ENCODE assay signal across 8 cellular contexts in genomic region chr12:118359541-118359915, GRCh38. TPM values are rescaled to one million over a fixed set of nuclear protein-coding genes. Genes with fewer than 3 reads are reported as not detected.
DNase-seq lines count a peak whose midpoint lies in the region; ATAC-seq and TF ChIP-seq lines count a peak whose summit lies in the region.

No MANE protein-coding gene starts in this region.

- H3K27ac ChIP-seq in Panc1 (ENCODE audit: low read length) (peak overlapping the region; percentile 89; the same call in 1 of the 2 replicates), vagina (peak overlapping the region; percentile 15)
- peak overlapping the region; percentile 60 for H3K27ac ChIP-seq in effector memory CD4-positive, alpha-beta T cell (ENCODE audit: insufficient read depth, low read length, poor library complexity, severe bottlenecking)

- peak; percentile 35 for DNase-seq in stimulated activated CD4-positive, alpha-beta T cell treated with anti-CD3 and anti-CD28 coated beads, Interleukin-15, amount 100 ng/mL, for 24 hours
- DNase-seq in stimulated activated CD4-positive, alpha-beta T cell treated with anti-CD3 and anti-CD28 coated beads, Interleukin-2, amount 100 ng/mL, for 48 hours: no peak
- DNase-seq in Panc1 (ENCODE audit: low read depth, low spot score) (no peak), vagina (ENCODE audit: extremely low spot score in 2 of 2) (no peak), GM03348 (ENCODE audit: low spot score) (no peak)
- DNase-seq in effector memory CD4-positive, alpha-beta T cell: no peak

- H3K9me3 ChIP-seq in Panc1 (ENCODE audit: control insufficient read depth, insufficient read depth, low read depth, low read length) (no peaks in the 10 kb centered on the region), vagina (no peaks in the 10 kb centered on the region)
- no peaks in the 10 kb centered on the region for H3K9me3 ChIP-seq in effector memory CD4-positive, alpha-beta T cell (ENCODE audit: control insufficient read depth, low read length)

- H3K4me3 ChIP-seq in Panc1 (ENCODE audit: low read depth in 2 of 2, low read length in 2 of 2) (no peak overlapping the region), vagina (no peak overlapping the region)
- peak overlapping the region; percentile 52 for H3K4me3 ChIP-seq in effector memory CD4-positive, alpha-beta T cell (ENCODE audit: insufficient read depth, low read depth, low read length, poor library complexity, severe bottlenecking)

- POLR2A ChIA-PET in Panc1 (lab: Charles Lee): interaction anchor here (0.5 kb wide), 1 partner anchor 14 kb away, joined by 4 read pairs; no protein-coding TSS in a partner anchor

- in situ Hi-C loops in Panc1 (cut with HindIII; ENCODE audit: low pct_unique_long_range_greater_than_20kb, low sequenced_read_pairs): no loop called here

- no TSS peak for BruUV-seq in Panc1 (replicated peaks; lab: Mats Ljungman, UMichigan)

- no peak for TF ChIP-seq CTCF in Panc1 (IDR thresholded peaks at IDR 0.05)
- TF ChIP-seq CTCF in vagina (IDR thresholded peaks at IDR 0.05): no peak

- H3K27me3 ChIP-seq in Panc1 (ENCODE audit: control insufficient read depth, insufficient read depth, low read length) (no peaks in the 10 kb centered on the region), vagina (no peaks in the 10 kb centered on the region)
- H3K27me3 ChIP-seq in effector memory CD4-positive, alpha-beta T cell (replicated peaks; ENCODE audit: control insufficient read depth, insufficient read depth, low read length, poor library complexity, severe bottlenecking): no peaks in the 10 kb centered on the region

- intact Hi-C loops in Panc1 (cut with micrococcal nuclease; ENCODE audit: unreplicated experiment): no loop called here
- intact Hi-C loops in vagina (cut with DNase I): no loop called here

- H3K4me1 ChIP-seq in Panc1 (ENCODE audit: control insufficient read depth, insufficient read depth, low read length) (peaks cover 46% of the 10 kb centered on the region), vagina (peaks cover 24% of the 10 kb centered on the region)
- H3K4me1 ChIP-seq in effector memory CD4-positive, alpha-beta T cell (ENCODE audit: control insufficient read depth, insufficient read depth, low read length, poor library complexity, severe bottlenecking): peaks cover 14% of the 10 kb centered on the region

- TF ChIP-seq POLR2A in vagina (IDR thresholded peaks at IDR 0.05): no peak

- ATAC-seq in Panc1 (no peak), HG02870 (IDR thresholded peaks at IDR 0.05; ENCODE audit: unreplicated experiment) (no peak), GM21447 (IDR thresholded peaks at IDR 0.05; ENCODE audit: unreplicated experiment) (no peak)

- no peaks in the 10 kb centered on the region for H3K36me3 ChIP-seq in Panc1 (ENCODE audit: control insufficient read depth, insufficient read depth, low read length)
- peaks cover 3% of the 10 kb centered on the region for H3K36me3 ChIP-seq in effector memory CD4-positive, alpha-beta T cell (ENCODE audit: control insufficient read depth, insufficient read depth, low read length)
- H3K36me3 ChIP-seq in vagina: no peaks in the 10 kb centered on the region

- CTCF ChIA-PET in Panc1 (lab: Charles Lee): no interaction called here

RNA-seq across cellular contexts. Expression of gene TAOK3, which starts 13.2 kb away (rescaled TPM):
- total RNA-seq in Panc1 (2021; ENCODE audit: unreplicated experiment): 30.5 TPM
- 21.2 TPM for polyA plus RNA-seq in Panc1 (2012; ENCODE audit: insufficient read length)
- total RNA-seq in vagina: 41.0 TPM

RNA-seq across cellular contexts. Expression of gene SUDS3, which starts 16.8 kb away (rescaled TPM):
- total RNA-seq in Panc1 (2021; ENCODE audit: unreplicated experiment): 37.4 TPM
- 17.8 TPM for polyA plus RNA-seq in Panc1 (2012; ENCODE audit: insufficient read length)
- total RNA-seq in vagina: 26.3 TPM

Comparison
In these comparisons a context has a peak if more than half of its experiments do, and no peak if none do; other contexts are left out.
1. H3K27ac ChIP-seq: peak in every context shown above with its lines; median percentile 89 in Panc1; 60 in effector memory CD4-positive, alpha-beta T cell; 15 in vagina.